Comparison of ENCODE assay signal across 1 cellular context in genomic region chr22:49925525-49926128, GRCh38.
TF ChIP-seq lines count a peak whose summit lies in the region.

No MANE protein-coding gene starts in this region.

TF ChIP-seq in GM12878, 131 proteins besides CTCF, POLR2A, EP300 and RAD21 (continued from another document and continues in another):
- TF ChIP-seq, protein P1, sequence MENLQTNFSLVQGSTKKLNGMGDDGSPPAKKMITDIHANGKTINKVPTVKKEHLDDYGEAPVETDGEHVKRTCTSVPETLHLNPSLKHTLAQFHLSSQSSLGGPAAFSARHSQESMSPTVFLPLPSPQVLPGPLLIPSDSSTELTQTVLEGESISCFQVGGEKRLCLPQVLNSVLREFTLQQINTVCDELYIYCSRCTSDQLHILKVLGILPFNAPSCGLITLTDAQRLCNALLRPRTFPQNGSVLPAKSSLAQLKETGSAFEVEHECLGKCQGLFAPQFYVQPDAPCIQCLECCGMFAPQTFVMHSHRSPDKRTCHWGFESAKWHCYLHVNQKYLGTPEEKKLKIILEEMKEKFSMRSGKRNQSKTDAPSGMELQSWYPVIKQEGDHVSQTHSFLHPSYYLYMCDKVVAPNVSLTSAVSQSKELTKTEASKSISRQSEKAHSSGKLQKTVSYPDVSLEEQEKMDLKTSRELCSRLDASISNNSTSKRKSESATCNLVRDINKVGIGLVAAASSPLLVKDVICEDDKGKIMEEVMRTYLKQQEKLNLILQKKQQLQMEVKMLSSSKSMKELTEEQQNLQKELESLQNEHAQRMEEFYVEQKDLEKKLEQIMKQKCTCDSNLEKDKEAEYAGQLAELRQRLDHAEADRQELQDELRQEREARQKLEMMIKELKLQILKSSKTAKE (IDR thresholded peaks at IDR 0.05; ENCODE audit: low read depth, poor library complexity, severe bottlenecking), result no peak
- TF ChIP-seq CEBPZ (IDR thresholded peaks at IDR 0.05; ENCODE audit: low read depth, low read length), result no peak
- no peak for TF ChIP-seq NFYA (IDR thresholded peaks at IDR 0.05; ENCODE audit: borderline replicate concordance, low read depth, low read length)
- TF ChIP-seq IRF3 (IDR thresholded peaks at IDR 0.05), result no peak
- no peak for TF ChIP-seq NR2F1 (conservative IDR thresholded peaks at IDR 0.05)
- 0 out of 2 replicates have a peak, but pooled peaks have one; percentile 58 for TF ChIP-seq GATAD2B (conservative IDR thresholded peaks at IDR 0.05; ENCODE audit: low read depth)
- TF ChIP-seq POLR2AphosphoS5 (IDR thresholded peaks at IDR 0.05; ENCODE audit: low read length), result peak; percentile 83; the same call in 1 of the 2 replicates
- TF ChIP-seq ASH2L (IDR thresholded peaks at IDR 0.05; ENCODE audit: borderline replicate concordance, low read depth), result no peak
- no peak for TF ChIP-seq ZZZ3 (IDR thresholded peaks at IDR 0.05; ENCODE audit: control insufficient read depth, insufficient read length, low read depth)
- no peak for TF ChIP-seq MYC (IDR thresholded peaks at IDR 0.05; ENCODE audit: insufficient read depth, insufficient read length, insufficient replicate concordance, low read length, severe bottlenecking)
- TF ChIP-seq CREM (IDR thresholded peaks at IDR 0.05; ENCODE audit: low read depth), result peak; percentile 36; the same call in 1 of the 2 replicates
- TF ChIP-seq, protein P2, sequence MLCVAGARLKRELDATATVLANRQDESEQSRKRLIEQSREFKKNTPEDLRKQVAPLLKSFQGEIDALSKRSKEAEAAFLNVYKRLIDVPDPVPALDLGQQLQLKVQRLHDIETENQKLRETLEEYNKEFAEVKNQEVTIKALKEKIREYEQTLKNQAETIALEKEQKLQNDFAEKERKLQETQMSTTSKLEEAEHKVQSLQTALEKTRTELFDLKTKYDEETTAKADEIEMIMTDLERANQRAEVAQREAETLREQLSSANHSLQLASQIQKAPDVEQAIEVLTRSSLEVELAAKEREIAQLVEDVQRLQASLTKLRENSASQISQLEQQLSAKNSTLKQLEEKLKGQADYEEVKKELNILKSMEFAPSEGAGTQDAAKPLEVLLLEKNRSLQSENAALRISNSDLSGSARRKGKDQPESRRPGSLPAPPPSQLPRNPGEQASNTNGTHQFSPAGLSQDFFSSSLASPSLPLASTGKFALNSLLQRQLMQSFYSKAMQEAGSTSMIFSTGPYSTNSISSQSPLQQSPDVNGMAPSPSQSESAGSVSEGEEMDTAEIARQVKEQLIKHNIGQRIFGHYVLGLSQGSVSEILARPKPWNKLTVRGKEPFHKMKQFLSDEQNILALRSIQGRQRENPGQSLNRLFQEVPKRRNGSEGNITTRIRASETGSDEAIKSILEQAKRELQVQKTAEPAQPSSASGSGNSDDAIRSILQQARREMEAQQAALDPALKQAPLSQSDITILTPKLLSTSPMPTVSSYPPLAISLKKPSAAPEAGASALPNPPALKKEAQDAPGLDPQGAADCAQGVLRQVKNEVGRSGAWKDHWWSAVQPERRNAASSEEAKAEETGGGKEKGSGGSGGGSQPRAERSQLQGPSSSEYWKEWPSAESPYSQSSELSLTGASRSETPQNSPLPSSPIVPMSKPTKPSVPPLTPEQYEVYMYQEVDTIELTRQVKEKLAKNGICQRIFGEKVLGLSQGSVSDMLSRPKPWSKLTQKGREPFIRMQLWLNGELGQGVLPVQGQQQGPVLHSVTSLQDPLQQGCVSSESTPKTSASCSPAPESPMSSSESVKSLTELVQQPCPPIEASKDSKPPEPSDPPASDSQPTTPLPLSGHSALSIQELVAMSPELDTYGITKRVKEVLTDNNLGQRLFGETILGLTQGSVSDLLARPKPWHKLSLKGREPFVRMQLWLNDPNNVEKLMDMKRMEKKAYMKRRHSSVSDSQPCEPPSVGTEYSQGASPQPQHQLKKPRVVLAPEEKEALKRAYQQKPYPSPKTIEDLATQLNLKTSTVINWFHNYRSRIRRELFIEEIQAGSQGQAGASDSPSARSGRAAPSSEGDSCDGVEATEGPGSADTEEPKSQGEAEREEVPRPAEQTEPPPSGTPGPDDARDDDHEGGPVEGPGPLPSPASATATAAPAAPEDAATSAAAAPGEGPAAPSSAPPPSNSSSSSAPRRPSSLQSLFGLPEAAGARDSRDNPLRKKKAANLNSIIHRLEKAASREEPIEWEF (IDR thresholded peaks at IDR 0.05; ENCODE audit: insufficient replicate concordance, low read depth, low read length), result no peak
- no peak for TF ChIP-seq E2F8 (IDR thresholded peaks at IDR 0.05; ENCODE audit: low read depth, partially characterized antibody)
- TF ChIP-seq ZSCAN29 (IDR thresholded peaks at IDR 0.05), result no peak
- no peak for TF ChIP-seq MEF2B (IDR thresholded peaks at IDR 0.05; ENCODE audit: partially characterized antibody, poor library complexity, severe bottlenecking)
- TF ChIP-seq SREBF2 (IDR thresholded peaks at IDR 0.05; ENCODE audit: low read length), result no peak
- TF ChIP-seq MEF2A (IDR thresholded peaks at IDR 0.05; ENCODE audit: insufficient read depth, low read depth, low read length), result no peak
- TF ChIP-seq SUPT20H (IDR thresholded peaks at IDR 0.05; ENCODE audit: borderline replicate concordance, control insufficient read depth, low read depth, low read length), result no peak
- no peak; the same call in 1 of the 2 replicates for TF ChIP-seq RUNX3 (IDR thresholded peaks at IDR 0.05; ENCODE audit: low read length)
- TF ChIP-seq RAD51 (IDR thresholded peaks at IDR 0.05), result no peak
- TF ChIP-seq TAF1 (IDR thresholded peaks at IDR 0.05; ENCODE audit: borderline replicate concordance, low read depth, low read length), result peak; percentile 63; the same call in 1 of the 2 replicates
- no peak for TF ChIP-seq CHD4 (IDR thresholded peaks at IDR 0.05)
- no peak for TF ChIP-seq NFIC (IDR thresholded peaks at IDR 0.05; ENCODE audit: low read depth, low read length)
- no peak for TF ChIP-seq JUND (IDR thresholded peaks at IDR 0.05; ENCODE audit: low read depth, low read length)
- TF ChIP-seq PML (IDR thresholded peaks at IDR 0.05; ENCODE audit: low read length), result no peak
- no peak for TF ChIP-seq NBN (IDR thresholded peaks at IDR 0.05)
- TF ChIP-seq USF2 (IDR thresholded peaks at IDR 0.05; ENCODE audit: borderline replicate concordance, low read depth, low read length), result no peak
- TF ChIP-seq ZNF217 (IDR thresholded peaks at IDR 0.05), result peak; percentile 48; the same call in 1 of the 2 replicates
- TF ChIP-seq PRDM15 (CRISPR knock-in tag; IDR thresholded peaks at IDR 0.05), result no peak
- no peak for TF ChIP-seq SMARCA5 (IDR thresholded peaks at IDR 0.05)
- TF ChIP-seq, protein P3, sequence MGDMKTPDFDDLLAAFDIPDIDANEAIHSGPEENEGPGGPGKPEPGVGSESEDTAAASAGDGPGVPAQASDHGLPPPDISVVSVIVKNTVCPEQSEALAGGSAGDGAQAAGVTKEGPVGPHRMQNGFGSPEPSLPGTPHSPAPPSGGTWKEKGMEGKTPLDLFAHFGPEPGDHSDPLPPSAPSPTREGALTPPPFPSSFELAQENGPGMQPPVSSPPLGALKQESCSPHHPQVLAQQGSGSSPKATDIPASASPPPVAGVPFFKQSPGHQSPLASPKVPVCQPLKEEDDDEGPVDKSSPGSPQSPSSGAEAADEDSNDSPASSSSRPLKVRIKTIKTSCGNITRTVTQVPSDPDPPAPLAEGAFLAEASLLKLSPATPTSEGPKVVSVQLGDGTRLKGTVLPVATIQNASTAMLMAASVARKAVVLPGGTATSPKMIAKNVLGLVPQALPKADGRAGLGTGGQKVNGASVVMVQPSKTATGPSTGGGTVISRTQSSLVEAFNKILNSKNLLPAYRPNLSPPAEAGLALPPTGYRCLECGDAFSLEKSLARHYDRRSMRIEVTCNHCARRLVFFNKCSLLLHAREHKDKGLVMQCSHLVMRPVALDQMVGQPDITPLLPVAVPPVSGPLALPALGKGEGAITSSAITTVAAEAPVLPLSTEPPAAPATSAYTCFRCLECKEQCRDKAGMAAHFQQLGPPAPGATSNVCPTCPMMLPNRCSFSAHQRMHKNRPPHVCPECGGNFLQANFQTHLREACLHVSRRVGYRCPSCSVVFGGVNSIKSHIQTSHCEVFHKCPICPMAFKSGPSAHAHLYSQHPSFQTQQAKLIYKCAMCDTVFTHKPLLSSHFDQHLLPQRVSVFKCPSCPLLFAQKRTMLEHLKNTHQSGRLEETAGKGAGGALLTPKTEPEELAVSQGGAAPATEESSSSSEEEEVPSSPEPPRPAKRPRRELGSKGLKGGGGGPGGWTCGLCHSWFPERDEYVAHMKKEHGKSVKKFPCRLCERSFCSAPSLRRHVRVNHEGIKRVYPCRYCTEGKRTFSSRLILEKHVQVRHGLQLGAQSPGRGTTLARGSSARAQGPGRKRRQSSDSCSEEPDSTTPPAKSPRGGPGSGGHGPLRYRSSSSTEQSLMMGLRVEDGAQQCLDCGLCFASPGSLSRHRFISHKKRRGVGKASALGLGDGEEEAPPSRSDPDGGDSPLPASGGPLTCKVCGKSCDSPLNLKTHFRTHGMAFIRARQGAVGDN (IDR thresholded peaks at IDR 0.05), result peak; percentile 94
- no peak for TF ChIP-seq ZNF384 (IDR thresholded peaks at IDR 0.05; ENCODE audit: borderline replicate concordance, low read depth, low read length)
- peak; percentile 43 for TF ChIP-seq KLF5 (IDR thresholded peaks at IDR 0.05; ENCODE audit: partially characterized antibody)
- TF ChIP-seq MYB (IDR thresholded peaks at IDR 0.05; ENCODE audit: borderline replicate concordance, low read depth, low read length), result no peak
